8 cellular contexts compared by ENCODE assay signal in genomic region chr17:50508573-50509460, GRCh38. TPM values are rescaled to one million over a fixed set of nuclear protein-coding genes. Genes with fewer than 3 reads are reported as not detected.
DNase-seq lines count a peak whose midpoint lies in the region; ATAC-seq and TF ChIP-seq lines count a peak whose summit lies in the region.

No MANE protein-coding gene starts in this region.

- peak overlapping the region in 9 of 10 donors; percentile 40 to 87 (median 79) for H3K27ac ChIP-seq in heart right ventricle
- H3K27ac ChIP-seq in sigmoid colon = peak overlapping the region; percentile 76 to 85 (median 79)

- no peaks in the 10 kb centered on the region for H3K36me3 ChIP-seq in heart right ventricle
- no peaks in the 10 kb centered on the region for H3K36me3 ChIP-seq in sigmoid colon

- intact Hi-C loops in heart right ventricle (cut with DNase I) (no loop called here), sigmoid colon (cut with DNase I) (no loop called here)

- TF ChIP-seq EP300 in sigmoid colon (IDR thresholded peaks at IDR 0.05) = no peak

- DNase-seq in heart right ventricle (no peak), sigmoid colon (no peak), NAMALWA (ENCODE audit: low spot score) (no peak), NCI-H524 (lab: John Stamatoyannopoulos, UW) (no peak)
- DNase-seq in stimulated activated naive CD4-positive, alpha-beta T cell treated with Interleukin-2 at 50 U/mL for 16 hours (lab: John Stamatoyannopoulos, UW) = no peak
- no peak for DNase-seq in effector CD8-positive, alpha-beta T cell (lab: John Stamatoyannopoulos, UW)

- H3K4me1 ChIP-seq in heart right ventricle = peaks cover 0 to 22% (median 13%) of the 10 kb centered on the region in 9 donors
- peaks cover 0 to 16% (median 8%) of the 10 kb centered on the region in 4 donors for H3K4me1 ChIP-seq in sigmoid colon

- WGBS in heart right ventricle, 2 donors = 27 to 33% methylated on average over 32 of the region's 32 CpGs
- 38 to 42% methylated on average over 32 of the region's 32 CpGs for WGBS in sigmoid colon, 2 donors

- no peak for TF ChIP-seq CTCF in GM12875 (IDR thresholded peaks at IDR 0.05; ENCODE audit: borderline replicate concordance, insufficient read depth, low read depth, low read length)
- TF ChIP-seq CTCF in WI38 (IDR thresholded peaks at IDR 0.05; ENCODE audit: low read depth, low read length) = no peak
- TF ChIP-seq CTCF in heart right ventricle (IDR thresholded peaks at IDR 0.05) = peak in 1 of 9 donors; percentile 8
- TF ChIP-seq CTCF in sigmoid colon (IDR thresholded peaks at IDR 0.05) = no peak

- H3K9me3 ChIP-seq in heart right ventricle (no peaks in the 10 kb centered on the region), sigmoid colon (no peaks in the 10 kb centered on the region)

- H3K4me3 ChIP-seq in GM12875 (ENCODE audit: low read depth, low read length) (peak overlapping the region; percentile 49), WI38 (ENCODE audit: low read depth, low read length) (peak overlapping the region; percentile 51), heart right ventricle (peak overlapping the region; percentile 46 to 75 (median 67)), sigmoid colon (peak overlapping the region; percentile 47 to 69 (median 62))

- no peaks in the 10 kb centered on the region for H3K27me3 ChIP-seq in heart right ventricle
- no peaks in the 10 kb centered on the region for H3K27me3 ChIP-seq in sigmoid colon

- ATAC-seq in heart right ventricle = peak in 6 of 8 donors; percentile 11 to 31 (median 20)

- no peak for TF ChIP-seq POLR2A in sigmoid colon (IDR thresholded peaks at IDR 0.05)

RNA-seq across cellular contexts. Expression of gene MYCBPAP, which starts 0.6 kb away (rescaled TPM):
- 1 to 10 TPM in 4 of 10 donors, under 1 TPM in 6; 0.19 to 1.6 (median 0.59) TPM for total RNA-seq in heart right ventricle
- polyA plus RNA-seq in heart right ventricle = under 1 TPM; 0.17 to 0.80 TPM
- 1 to 10 TPM in 3 of 4 donors, under 1 TPM in 1; 0.36 to 2.5 (median 1.7) TPM for total RNA-seq in sigmoid colon
- polyA plus RNA-seq in sigmoid colon = 1 to 10 TPM in 1 of 3 donors, under 1 TPM in 1, not detected in 1; 0.23 to 2.1 TPM

RNA-seq across cellular contexts. Expression of gene EPN3, which starts 23.7 kb away (rescaled TPM):
- total RNA-seq in heart right ventricle (10 to 100 TPM in 5 of 10 donors, 1 to 10 TPM in 5; 5.2 to 21.5 (median 10.1) TPM), sigmoid colon (not detected)
- polyA plus RNA-seq in heart right ventricle (10 to 100 TPM in 1 of 2 donors, 1 to 10 TPM in 1; 3.0 to 18.9 TPM), sigmoid colon (10 to 100 TPM; 23.4 to 31.7 (median 29.5) TPM)

RNA-seq across cellular contexts. Expression of gene RSAD1, which starts 30.2 kb away (rescaled TPM):
- total RNA-seq in heart right ventricle = 10 to 100 TPM; 36.2 to 52.3 (median 45.5) TPM
- polyA plus RNA-seq in heart right ventricle = 10 to 100 TPM; 31.8 to 47.9 TPM
- total RNA-seq in sigmoid colon = 10 to 100 TPM; 18.6 to 27.4 (median 22.7) TPM
- polyA plus RNA-seq in sigmoid colon = 10 to 100 TPM; 22.4 to 33.6 (median 25.2) TPM

RNA-seq across cellular contexts. Expression of gene SPATA20, which starts 38.2 kb away (rescaled TPM):
- total RNA-seq in heart right ventricle = 10 to 100 TPM; 18.5 to 80.6 (median 63.3) TPM
- 10 to 100 TPM; 12.6 to 88.4 TPM for polyA plus RNA-seq in heart right ventricle
- total RNA-seq in sigmoid colon = 10 to 100 TPM; 40.8 to 81.7 (median 58.6) TPM
- 10 to 100 TPM; 24.0 to 45.1 (median 40.6) TPM for polyA plus RNA-seq in sigmoid colon

RNA-seq across cellular contexts. Expression of gene CHAD, which starts 40.1 kb away (rescaled TPM):
- under 1 TPM in 3 of 10 donors, not detected in 7; 0.13 to 0.74 (median 0.20) TPM for total RNA-seq in heart right ventricle
- under 1 TPM in 1 of 2 donors, not detected in 1; 0.44 TPM for polyA plus RNA-seq in heart right ventricle
- total RNA-seq in sigmoid colon = not detected
- 1 to 10 TPM; 3.7 to 7.2 (median 4.4) TPM for polyA plus RNA-seq in sigmoid colon

Comparison
In these comparisons a context has a peak if more than half of its experiments do, and no peak if none do; other contexts are left out.
1. RNA of gene EPN3, which starts 23.7 kb away (total RNA-seq): 5.2 to 21.5 TPM in heart right ventricle; not detected in sigmoid colon; every median in the first group is over 4 times any median in the second.
2. Peak in every context shown above with its lines, with median percentiles within 50 percentile points of each other: H3K4me3 ChIP-seq.